In genomic region chr19:21158523-21159135, GRCh38 we compare ENCODE assay signal across 14 cellular contexts. TPM values are rescaled to one million over a fixed set of nuclear protein-coding genes. Genes with fewer than 3 reads are reported as not detected.
DNase-seq lines count a peak whose midpoint lies in the region; ATAC-seq and TF ChIP-seq lines count a peak whose summit lies in the region.
"Had no signal": no experiment of that assay in that cellular context is flagged by ENCODE, and none has a peak within 500 bp of the region (broad histone marks: within the 10 kb centered on the region; RNA-seq: fewer than 3 reads in every experiment).

No MANE protein-coding gene starts in this region.

- H2AFZ ChIP-seq in GM23248 (no peak overlapping the region), SK-N-SH (ENCODE audit: low read depth) (no peak overlapping the region)

- H3K4me2 ChIP-seq in GM23248 (ENCODE audit: unreplicated experiment) (no peak overlapping the region), SK-N-SH (no peak overlapping the region)

- H3K27me3 ChIP-seq in GM23248 (replicated peaks; ENCODE audit: insufficient read depth) (no peaks in the 10 kb centered on the region), SK-N-SH (ENCODE audit: insufficient read depth) (no peaks in the 10 kb centered on the region)
- H3K27me3 ChIP-seq: tibial artery had no signal

- peaks cover 9% of the 10 kb centered on the region; the same call in 1 of the 2 replicates for H3K4me1 ChIP-seq in GM23248 (ENCODE audit: insufficient read depth)
- no peaks in the 10 kb centered on the region for H3K4me1 ChIP-seq in SK-N-SH (ENCODE audit: control insufficient read depth in 1 of 2, insufficient read depth in 2 of 2, low read depth in 1 of 2, low read length in 1 of 2)

- WGBS in GM23248 (ENCODE audit: low coverage in 1 of 2, low lambda C conversion rate in 2 of 2, missing lambda C conversion rate in 2 of 2), 2 experiments, result 50 to 53% methylated on average over 1 of the region's 1 CpG
- 95% methylated on average over 1 of the region's 1 CpG for WGBS in SK-N-SH (ENCODE audit: low lambda C conversion rate)

- TF ChIP-seq CTCF in SK-N-SH (IDR thresholded peaks at IDR 0.05), result no peak

- H3K9me2 ChIP-seq in GM23248 (ENCODE audit: insufficient read depth) (no peaks in the 10 kb centered on the region), SK-N-SH (no peaks in the 10 kb centered on the region)

- H3K9ac ChIP-seq in GM23248, result no peak overlapping the region
- H3K9ac ChIP-seq in SK-N-SH, result no peak overlapping the region

- CTCF ChIA-PET in SK-N-SH (lab: Yijun Ruan, JAX), result interaction anchor here (0.6 kb wide), 1 partner anchor 510 kb away, joined by 3 read pairs; no protein-coding TSS in a partner anchor

- TF ChIP-seq EP300 in SK-N-SH (IDR thresholded peaks at IDR 0.05; ENCODE audit: borderline replicate concordance in 1 of 2, low read depth in 1 of 2, low read length in 1 of 2), result no peak

- H3K27ac ChIP-seq in GM23248 (no peak overlapping the region), SK-N-SH (ENCODE audit: low read depth in 2 of 2, low read length in 1 of 2) (0 out of 4 replicates have a peak overlapping the region, but pooled peaks of 1 of the 2 experiments have one; percentile 1)
- H3K27ac ChIP-seq: C4-2B, tibial artery had no signal

- H4K20me1 ChIP-seq in GM23248 (ENCODE audit: insufficient read depth) (no peaks in the 10 kb centered on the region), SK-N-SH (ENCODE audit: insufficient read depth) (peaks cover 5% of the 10 kb centered on the region; the same call in 1 of the 2 replicates)

- H3K4me3 ChIP-seq in GM23248 (no peak overlapping the region), SK-N-SH (ENCODE audit: low read depth in 2 of 2, low read length in 1 of 2) (no peak overlapping the region)
- H3K4me3 ChIP-seq: tibial artery had no signal

- no peak for TF ChIP-seq RAD21 in SK-N-SH (IDR thresholded peaks at IDR 0.05; ENCODE audit: low read length)

- in situ Hi-C loops in GM23248 (cut with MboI), result no loop called here

- POLR2A ChIA-PET in SK-N-SH (lab: Yijun Ruan, JAX), result no interaction called here

- H3K36me3 ChIP-seq in GM23248 (ENCODE audit: low read depth), result 0 out of 2 replicates have a peak, but pooled peaks cover 4% of the 10 kb centered on the region
- H3K36me3 ChIP-seq in SK-N-SH (replicated peaks in 1 of 2; ENCODE audit: control insufficient read depth in 1 of 2, insufficient read depth in 2 of 2, low read length in 1 of 2), result peaks cover 0 to 17% of the 10 kb centered on the region in 2 experiments

- H3F3A ChIP-seq in GM23248 (ENCODE audit: insufficient read depth) (peaks cover 10% of the 10 kb centered on the region), SK-N-SH (replicated peaks; ENCODE audit: insufficient read depth) (peaks cover 10% of the 10 kb centered on the region)

- H3K9me3 ChIP-seq in GM23248 (ENCODE audit: low read depth) (no peaks in the 10 kb centered on the region), SK-N-SH (no peaks in the 10 kb centered on the region)

- peaks cover 89% of the 10 kb centered on the region for H3K79me2 ChIP-seq in GM23248 (ENCODE audit: insufficient read depth)
- peaks cover 93% of the 10 kb centered on the region for H3K79me2 ChIP-seq in SK-N-SH (ENCODE audit: insufficient read depth)

- no peak for ATAC-seq in HG03139 (IDR thresholded peaks at IDR 0.05; ENCODE audit: unreplicated experiment)

- peak; percentile 55 for DNase-seq in GM23248
- DNase-seq in SK-N-SH, result no peak
- peak; percentile 6 for DNase-seq in dermis blood vessel endothelial cell
- DNase-seq in kidney tubule cell (ENCODE audit: low spot score), result peak; percentile 32
- no peak for DNase-seq in amygdala (lab: John Stamatoyannopoulos, UW)
- DNase-seq in AG20443 (ENCODE audit: low spot score), result no peak
- no peak for DNase-seq in stimulated activated CD4-positive, alpha-beta T cell treated with anti-CD3 and anti-CD28 coated beads, Interleukin-4, amount 100 ng/mL, for 1 hour
- DNase-seq: activated CD4-positive, alpha-beta memory T cell treated with anti-CD3 and anti-CD28 coated beads for 36 hours; anterior cingulate cortex; NCI-H1436 treated with DMSO at 0.1 percent for 48 hours; NCI-H446 treated with DMSO at 0.1 percent for 48 hours; tibial artery had no signal

TF ChIP-seq in SK-N-SH, 30 proteins besides CTCF, POLR2A, EP300 and RAD21:
- TF ChIP-seq RFX5 (IDR thresholded peaks at IDR 0.05; ENCODE audit: low read length) (no peak), JUND (IDR thresholded peaks at IDR 0.05) (0 out of 2 replicates have a peak, but pooled peaks have one; percentile 8), MXI1 (IDR thresholded peaks at IDR 0.05; ENCODE audit: low read depth, low read length) (no peak), PBX3 (IDR thresholded peaks at IDR 0.05) (peak; percentile 37; the same call in 1 of the 2 replicates), FOSL2 (IDR thresholded peaks at IDR 0.05; ENCODE audit: borderline replicate concordance, low read depth) (peak; percentile 49; the same call in 1 of the 2 replicates)

RNA-seq across cellular contexts. Expression of gene ZNF431, which starts 16.8 kb away (rescaled TPM):
- 1.7 and 1.9 TPM in 2 replicates for total RNA-seq in GM23248 (2014; rRNA removed; shearing (Covaris generic))
- polyA plus RNA-seq in GM23248 (2016; fragmentation: Nextera tagmentation; extraction: Ambion mirVana) (3.9 and 5.0 TPM in 2 replicates), SK-N-SH (2012; rRNA removed) (2.4 and 3.8 TPM in 2 replicates)
- 2.2 and 2.5 TPM in 2 replicates for polyA plus RNA-seq in SK-N-SH (2012; cell fraction: cytosol; rRNA removed)
- 6.2 and 9.6 TPM in 2 replicates for polyA plus RNA-seq in SK-N-SH (2012; cell fraction: nucleus; rRNA removed)
- 6.5 and 6.6 TPM in 2 replicates for total RNA-seq in dermis blood vessel endothelial cell

Comparison
In these comparisons a context has a peak if more than half of its experiments do, and no peak if none do; other contexts are left out.
1. DNase-seq: peak in GM23248 (single experiment), dermis blood vessel endothelial cell (single experiment) and kidney tubule cell (single experiment); none in SK-N-SH (single experiment), amygdala (0 of 56), AG20443 (single experiment) and stimulated activated CD4-positive, alpha-beta T cell treated with anti-CD3 and anti-CD28 coated beads, Interleukin-4, amount 100 ng/mL, for 1 hour (single experiment).